In the genomic region with DNA sequence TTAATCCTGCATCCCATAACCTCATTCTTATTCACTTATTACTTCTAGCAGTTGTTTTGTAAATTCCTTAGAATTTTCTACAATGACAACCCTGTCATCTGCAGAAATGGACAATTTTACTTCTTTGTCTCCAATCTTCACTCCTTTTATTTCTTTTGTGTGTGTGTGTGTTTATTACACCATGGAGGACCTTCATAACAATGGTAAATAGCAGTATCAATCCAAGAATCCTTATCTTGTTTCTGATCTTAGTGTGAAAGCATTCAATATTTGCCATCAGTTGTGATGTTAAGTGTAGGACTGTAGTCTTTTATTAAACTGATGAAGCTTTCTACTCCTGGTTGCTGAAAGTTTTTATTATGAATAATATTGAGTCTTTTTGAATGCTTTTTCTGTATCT, we compare ENCODE assay signal across 35 cellular contexts.
DNase-seq lines count a peak whose midpoint lies in the region; ATAC-seq and TF ChIP-seq lines count a peak whose summit lies in the region.
"Had no signal": no experiment of that assay in that cellular context is flagged by ENCODE, and none has a peak within 500 bp of the region (broad histone marks: within the 10 kb centered on the region; RNA-seq: fewer than 3 reads in every experiment).

No MANE protein-coding gene starts in this region.

- H3K27ac Mint-ChIP-seq in GM23338 (0 out of 2 replicates have a peak overlapping the region, but pooled peaks have one; percentile 17), mesothelial cell of epicardium (peak overlapping the region; percentile 76), T-helper 17 cell (no peak overlapping the region)
- H3K27ac Mint-ChIP-seq: B cell; CD14-positive monocyte; CD4-positive, alpha-beta memory T cell; CD4-positive, alpha-beta T cell; CD4-positive, CD25-positive, alpha-beta regulatory T cell; CD8-positive, alpha-beta memory T cell; CD8-positive, alpha-beta T cell had no signal

- H3K4me3 Mint-ChIP-seq in GM23338 = no peak overlapping the region
- H3K4me3 Mint-ChIP-seq in mesothelial cell of epicardium = no peak overlapping the region
- no peak overlapping the region for H3K4me3 Mint-ChIP-seq in T-helper 17 cell
- H3K4me3 Mint-ChIP-seq: B cell; CD14-positive monocyte; CD4-positive, alpha-beta memory T cell; CD4-positive, alpha-beta T cell; CD4-positive, CD25-positive, alpha-beta regulatory T cell; CD8-positive, alpha-beta memory T cell; CD8-positive, alpha-beta T cell had no signal

- ATAC-seq in GM23338 = no peak
- ATAC-seq in thoracic aorta (ENCODE audit: insufficient number of reproducible peaks, low FRiP score, low read depth) = no peak
- no peak for ATAC-seq in GM18873 (IDR thresholded peaks at IDR 0.05; ENCODE audit: low FRiP score, unreplicated experiment)
- no peak for ATAC-seq in T-helper 17 cell
- ATAC-seq in HG03095 (IDR thresholded peaks at IDR 0.05; ENCODE audit: unreplicated experiment) = no peak
- ATAC-seq: A549; CD8-positive, alpha-beta T cell had no signal

- H3K27ac ChIP-seq in GM23338 (ENCODE audit: low read depth) (no peak overlapping the region), ascending aorta (peak overlapping the region; percentile 80), thoracic aorta (peak overlapping the region; percentile 64 to 85)
- H3K27ac ChIP-seq: 22Rv1; A549; BLaER1; BLaER1 treated with 17β-estradiol and CSF1 and Interleukin-3, amounts not matched to agents 10 nM and 100 nM; C4-2B had no signal

- no peaks in the 10 kb centered on the region for H3K9me3 ChIP-seq in ascending aorta
- no peaks in the 10 kb centered on the region for H3K9me3 ChIP-seq in thoracic aorta
- no peaks in the 10 kb centered on the region for H3K9me3 ChIP-seq in T-helper 17 cell (ENCODE audit: control insufficient read depth, low read length, poor library complexity, severe bottlenecking)
- H3K9me3 ChIP-seq: A549; BE2C; BLaER1; BLaER1 treated with 17β-estradiol and CSF1 and Interleukin-3, amounts not matched to agents 10 nM and 100 nM; Caco-2 had no signal

- H3K27me3 ChIP-seq in GM23338 (ENCODE audit: insufficient read depth) = no peaks in the 10 kb centered on the region
- H3K27me3 ChIP-seq in ascending aorta = no peaks in the 10 kb centered on the region
- no peaks in the 10 kb centered on the region for H3K27me3 ChIP-seq in thoracic aorta (replicated peaks; ENCODE audit: insufficient read depth)
- H3K27me3 ChIP-seq: BE2C; BLaER1; BLaER1 treated with 17β-estradiol and CSF1 and Interleukin-3, amounts not matched to agents 10 nM and 100 nM had no signal

- H3K36me3 ChIP-seq in GM23338 (ENCODE audit: insufficient read depth) (no peaks in the 10 kb centered on the region), ascending aorta (no peaks in the 10 kb centered on the region), thoracic aorta (no peaks in the 10 kb centered on the region)
- H3K36me3 ChIP-seq: BE2C; BLaER1; BLaER1 treated with 17β-estradiol and CSF1 and Interleukin-3, amounts not matched to agents 10 nM and 100 nM had no signal

- H3K4me1 ChIP-seq in GM23338 (ENCODE audit: insufficient read depth) = peaks cover 52% of the 10 kb centered on the region
- peaks cover 6 to 43% of the 10 kb centered on the region in 2 donors for H3K4me1 ChIP-seq in ascending aorta
- H3K4me1 ChIP-seq in thoracic aorta (ENCODE audit: control insufficient read depth in 1 of 2, low read depth in 2 of 2) = peaks cover 18 to 82% of the 10 kb centered on the region in 2 donors
- H3K4me1 ChIP-seq: A549, BE2C, BLaER1, Caco-2 had no signal

- no peak for DNase-seq in GM23338 (ENCODE audit: low spot score)
- DNase-seq in ascending aorta (ENCODE audit: low spot score in 2 of 2) = no peak
- no peak for DNase-seq in mesothelial cell of epicardium (ENCODE audit: low spot score in 2 of 2, unreplicated experiment in 2 of 2)
- DNase-seq in thoracic aorta (ENCODE audit: low spot score) = no peak
- no peak for DNase-seq in middle frontal gyrus (ENCODE audit: extremely low spot score, low spot score)
- DNase-seq in T-helper 17 cell = no peak
- DNase-seq: 8988T; ACHN; AML-193; BE2C; C1 segment of cervical spinal cord; Caco-2; Calu3; CD4-positive, alpha-beta memory T cell; CD4-positive, alpha-beta T cell; CD4-positive, CD25-positive, alpha-beta regulatory T cell; CD8-positive, alpha-beta memory T cell; CD8-positive, alpha-beta T cell; COR-L47; DMS 273 treated with DMSO at 0.1 percent for 48 hours; DMS153; DMS53; DMS79; DMS79 treated with DMSO at 0.1 percent for 48 hours; DND-41; EL had no signal

- H3K36me3 Mint-ChIP-seq in GM23338 (ENCODE audit: low read depth) (peaks cover 3% of the 10 kb centered on the region; the same call in 1 of the 3 replicates), mesothelial cell of epicardium (peaks cover 37% of the 10 kb centered on the region), T-helper 17 cell (ENCODE audit: low read depth) (no peaks in the 10 kb centered on the region)
- H3K36me3 Mint-ChIP-seq: CD14-positive monocyte; CD4-positive, alpha-beta memory T cell; CD4-positive, CD25-positive, alpha-beta regulatory T cell; CD8-positive, alpha-beta memory T cell; CD8-positive, alpha-beta T cell had no signal

- H3K4me2 ChIP-seq in GM23338 = no peak overlapping the region; the same call in 1 of the 2 replicates
- H3K4me2 ChIP-seq: A549; BLaER1; BLaER1 treated with 17β-estradiol and CSF1 and Interleukin-3, amounts not matched to agents 10 nM and 100 nM had no signal

- no peaks in the 10 kb centered on the region for H3K27me3 Mint-ChIP-seq in GM23338 (ENCODE audit: insufficient read depth, low read depth, poor library complexity)
- no peaks in the 10 kb centered on the region for H3K27me3 Mint-ChIP-seq in mesothelial cell of epicardium (ENCODE audit: low read depth)
- H3K27me3 Mint-ChIP-seq in T-helper 17 cell = peaks cover 18% of the 10 kb centered on the region
- H3K27me3 Mint-ChIP-seq: CD4-positive, CD25-positive, alpha-beta regulatory T cell had no signal

- no peak overlapping the region for H2AFZ ChIP-seq in GM23338

- no peaks in the 10 kb centered on the region for H3K9me3 Mint-ChIP-seq in GM23338
- H3K9me3 Mint-ChIP-seq in mesothelial cell of epicardium = peaks cover 3% of the 10 kb centered on the region
- H3K9me3 Mint-ChIP-seq: CD4-positive, alpha-beta T cell; CD8-positive, alpha-beta T cell had no signal

- TF ChIP-seq CTCF in GM23338 (conservative IDR thresholded peaks at IDR 0.05; ENCODE audit: low read depth in 2 of 2) (no peak), ascending aorta (IDR thresholded peaks at IDR 0.05) (no peak), mesothelial cell of epicardium (IDR thresholded peaks at IDR 0.05; ENCODE audit: unreplicated experiment) (no peak), thoracic aorta (IDR thresholded peaks at IDR 0.05) (no peak)

- intact Hi-C loops in ascending aorta (cut with DNase I) = no loop called here

- H3K4me1 Mint-ChIP-seq in GM23338 = peaks cover 50% of the 10 kb centered on the region
- peaks cover 56% of the 10 kb centered on the region for H3K4me1 Mint-ChIP-seq in mesothelial cell of epicardium
- no peaks in the 10 kb centered on the region for H3K4me1 Mint-ChIP-seq in T-helper 17 cell
- H3K4me1 Mint-ChIP-seq: B cell; CD14-positive monocyte; CD4-positive, alpha-beta memory T cell; CD4-positive, CD25-positive, alpha-beta regulatory T cell; CD8-positive, alpha-beta memory T cell had no signal

- H3K79me2 ChIP-seq in GM23338 (replicated peaks; ENCODE audit: insufficient read depth) = no peaks in the 10 kb centered on the region

- no peak overlapping the region for H3K4me3 ChIP-seq in GM23338
- no peak overlapping the region for H3K4me3 ChIP-seq in ascending aorta
- no peak overlapping the region for H3K4me3 ChIP-seq in thoracic aorta
- H3K4me3 ChIP-seq: A549; BLaER1; BLaER1 treated with 17β-estradiol and CSF1 and Interleukin-3, amounts not matched to agents 10 nM and 100 nM had no signal

- H3K9me2 ChIP-seq in GM23338 (ENCODE audit: insufficient read depth) = peaks cover 10% of the 10 kb centered on the region; the same call in 1 of the 2 replicates

- H3F3A ChIP-seq in GM23338 (replicated peaks; ENCODE audit: low read depth) = no peaks in the 10 kb centered on the region

- H4K20me1 ChIP-seq in GM23338 (replicated peaks; ENCODE audit: insufficient read depth) = no peaks in the 10 kb centered on the region
- H4K20me1 ChIP-seq: BLaER1; BLaER1 treated with 17β-estradiol and CSF1 and Interleukin-3, amounts not matched to agents 10 nM and 100 nM had no signal

TF ChIP-seq in GM23338, 12 proteins besides CTCF, POLR2A, EP300 and RAD21 (continues in another document):
- TF ChIP-seq ZNF114 (CRISPR knock-in tag; IDR thresholded peaks at IDR 0.05) = no peak
- TF ChIP-seq EZH2phosphoT487 (IDR thresholded peaks at IDR 0.05; ENCODE audit: unreplicated experiment) = no peak
- TF ChIP-seq, protein P1, sequence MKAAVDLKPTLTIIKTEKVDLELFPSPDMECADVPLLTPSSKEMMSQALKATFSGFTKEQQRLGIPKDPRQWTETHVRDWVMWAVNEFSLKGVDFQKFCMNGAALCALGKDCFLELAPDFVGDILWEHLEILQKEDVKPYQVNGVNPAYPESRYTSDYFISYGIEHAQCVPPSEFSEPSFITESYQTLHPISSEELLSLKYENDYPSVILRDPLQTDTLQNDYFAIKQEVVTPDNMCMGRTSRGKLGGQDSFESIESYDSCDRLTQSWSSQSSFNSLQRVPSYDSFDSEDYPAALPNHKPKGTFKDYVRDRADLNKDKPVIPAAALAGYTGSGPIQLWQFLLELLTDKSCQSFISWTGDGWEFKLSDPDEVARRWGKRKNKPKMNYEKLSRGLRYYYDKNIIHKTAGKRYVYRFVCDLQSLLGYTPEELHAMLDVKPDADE (IDR thresholded peaks at IDR 0.05) = no peak
